Comparison of ENCODE assay signal across 32 cellular contexts in the genomic region with DNA sequence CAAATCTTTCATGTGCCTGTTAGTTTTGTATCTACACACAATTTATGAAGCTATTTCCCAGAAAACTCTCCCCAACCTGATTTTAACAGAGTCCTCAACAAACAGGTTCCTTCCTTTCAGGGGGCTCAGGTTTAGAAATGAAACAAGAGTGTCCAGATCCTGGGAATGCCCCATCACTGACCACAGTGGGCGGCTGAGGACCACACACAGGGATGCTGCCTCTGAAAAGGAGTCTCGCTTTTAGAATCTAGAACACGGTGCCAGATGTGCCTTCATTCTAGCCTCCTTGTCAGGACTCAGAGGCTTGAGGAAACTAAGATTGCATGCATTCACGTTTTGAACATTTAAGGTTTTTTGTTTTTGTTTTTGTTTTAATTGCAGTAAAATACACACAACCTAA.
"Had no signal": no experiment of that assay in that cellular context is flagged by ENCODE, and none has a peak within 500 bp of the region (broad histone marks: within the 10 kb centered on the region; RNA-seq: fewer than 3 reads in every experiment).

No MANE protein-coding gene starts in this region.

- H3K4me3 ChIP-seq: ovary, psoas muscle, smooth muscle cell, uterus had no signal

- H3K9me3 ChIP-seq: ovary, psoas muscle, uterus had no signal

- H3K4me3 Mint-ChIP-seq: activated CD8-positive, alpha-beta memory T cell treated with anti-CD3 and anti-CD28 coated beads, Interleukin-2, amount 10 ng/mL, durations not matched to agents 7 days and 5 days; activated CD8-positive, alpha-beta T cell treated with anti-CD3 and anti-CD28 coated beads, Interleukin-2, amount 10 ng/mL, durations not matched to agents 7 days and 5 days; activated naive CD8-positive, alpha-beta T cell; central memory CD8-positive, alpha-beta T cell; dendritic cell treated with granulocyte-macrophage colony-stimulating factor and Interleukin-4, amounts not matched to agents 40 ng/mL and 50 ng/mL, for 4 days; naive B cell; nephron progenitor cell; stimulated activated memory B cell treated with anti-CD40 and anti-IgM and Interleukin-4, amounts not matched to agents 10 μg/mL and 1 μg/mL and 100 μg/mL, for 72 hours; stimulated activated naive CD8-positive, alpha-beta T cell treated with anti-CD3 and anti-CD28 coated beads, Interleukin-15, amount 100 ng/mL, for 72 hours; T-helper 1 cell treated with Interleukin-12 subunit alpha and Interleukin-12 subunit beta and Interleukin-4 antibody, amounts not matched to agents 30 μg/mL and 1 μg/mL, for 36 hours; type B pancreatic cell had no signal

- H3K27me3 ChIP-seq: ovary, uterus had no signal

- H3K36me3 Mint-ChIP-seq: activated CD8-positive, alpha-beta memory T cell treated with anti-CD3 and anti-CD28 coated beads, Interleukin-2, amount 10 ng/mL, durations not matched to agents 7 days and 5 days; activated naive CD8-positive, alpha-beta T cell; naive B cell; stimulated activated memory B cell treated with anti-CD40 and anti-IgM and Interleukin-4, amounts not matched to agents 10 μg/mL and 1 μg/mL and 100 μg/mL, for 72 hours; type B pancreatic cell had no signal

- H3K9me3 Mint-ChIP-seq: central memory CD8-positive, alpha-beta T cell; dendritic cell treated with granulocyte-macrophage colony-stimulating factor and Interleukin-4, amounts not matched to agents 40 ng/mL and 50 ng/mL, for 4 days; naive B cell; stimulated activated memory B cell treated with anti-CD40 and anti-IgM and Interleukin-4, amounts not matched to agents 10 μg/mL and 1 μg/mL and 100 μg/mL, for 72 hours; stimulated activated naive CD8-positive, alpha-beta T cell treated with anti-CD3 and anti-CD28 coated beads, Interleukin-15, amount 100 ng/mL, for 72 hours; T-helper 1 cell treated with Interleukin-12 subunit alpha and Interleukin-12 subunit beta and Interleukin-4 antibody, amounts not matched to agents 30 μg/mL and 1 μg/mL, for 36 hours; type B pancreatic cell had no signal

- H3K4me1 Mint-ChIP-seq: central memory CD8-positive, alpha-beta T cell; naive B cell had no signal

- H3K27ac ChIP-seq: ovary, psoas muscle, uterus, WERI-Rb-1 had no signal

- FAIRE-seq: bronchial epithelial cell had no signal

- DNase-seq: activated CD4-positive, alpha-beta T cell treated with anti-CD3 and anti-CD28 coated beads for 1 hour; activated CD4-positive, alpha-beta T cell treated with anti-CD3 and anti-CD28 coated beads, Interleukin-2, amount 50 U/mL, for 1 hour; activated CD8-positive, alpha-beta memory T cell treated with anti-CD3 and anti-CD28 coated beads, Interleukin-2, amount 10 ng/mL, durations not matched to agents 7 days and 5 days; activated CD8-positive, alpha-beta T cell treated with anti-CD3 and anti-CD28 coated beads, Interleukin-2, amount 10 ng/mL, durations not matched to agents 7 days and 5 days; activated naive CD4-positive, alpha-beta T cell; activated T-cell treated with anti-CD3 and anti-CD28 coated beads, Interleukin-2, amount 50 U/mL, for 48 hours; anterior cingulate cortex; effector memory CD4-positive, alpha-beta T cell; foreskin fibroblast; head of caudate nucleus; islet precursor cell; left ventricle myocardium superior; naive B cell; nephron progenitor cell; ovary; psoas muscle; stimulated activated CD4-positive, alpha-beta T cell treated with anti-CD3 and anti-CD28 coated beads, Interleukin-1b, Interleukin-23, amount 100 ng/mL, for 48 hours; stimulated activated CD4-positive, alpha-beta T cell treated with anti-CD3 and anti-CD28 coated beads, Interleukin-4, amount 100 ng/mL, for 4 hours; stimulated activated CD8-positive, alpha-beta memory T cell treated with anti-CD3 and anti-CD28 coated beads, Interleukin-4, amount 100 ng/mL, for 48 hours; stimulated activated naive CD8-positive, alpha-beta T cell treated with anti-CD3 and anti-CD28 coated beads, Interleukin-15, amount 100 ng/mL, for 72 hours; substantia nigra; T1000; uterus; WERI-Rb-1 had no signal

- H3K4me2 ChIP-seq: smooth muscle cell had no signal

- H3K27ac Mint-ChIP-seq: activated CD8-positive, alpha-beta memory T cell treated with anti-CD3 and anti-CD28 coated beads, Interleukin-2, amount 10 ng/mL, durations not matched to agents 7 days and 5 days; activated CD8-positive, alpha-beta T cell treated with anti-CD3 and anti-CD28 coated beads, Interleukin-2, amount 10 ng/mL, durations not matched to agents 7 days and 5 days; activated naive CD8-positive, alpha-beta T cell; dendritic cell treated with granulocyte-macrophage colony-stimulating factor and Interleukin-4, amounts not matched to agents 40 ng/mL and 50 ng/mL, for 4 days; naive B cell; nephron progenitor cell; stimulated activated memory B cell treated with anti-CD40 and anti-IgM and Interleukin-4, amounts not matched to agents 10 μg/mL and 1 μg/mL and 100 μg/mL, for 72 hours; T-helper 1 cell treated with Interleukin-12 subunit alpha and Interleukin-12 subunit beta and Interleukin-4 antibody, amounts not matched to agents 30 μg/mL and 1 μg/mL, for 36 hours; type B pancreatic cell had no signal

- H3K36me3 ChIP-seq: ovary, uterus, WERI-Rb-1 had no signal

- H3K27me3 Mint-ChIP-seq: activated naive CD8-positive, alpha-beta T cell had no signal

- H3K4me1 ChIP-seq: psoas muscle, uterus had no signal
